ENCODE assay signal across 8 cellular contexts in genomic region chr21:39373634-39374033, GRCh38. TPM values are rescaled to one million over a fixed set of nuclear protein-coding genes. Genes with fewer than 3 reads are reported as not detected.
DNase-seq lines count a peak whose midpoint lies in the region; ATAC-seq and TF ChIP-seq lines count a peak whose summit lies in the region.

No MANE protein-coding gene starts in this region.

- in situ Hi-C loops in ACHN (cut with HindIII; ENCODE audit: low pct_ligation_motif_present, low pct_unique_long_range_greater_than_20kb, low sequenced_read_pairs): no loop called here

- no peaks in the 10 kb centered on the region for H3K36me3 Mint-ChIP-seq in dendritic cell treated with granulocyte-macrophage colony-stimulating factor and Interleukin-4, amounts not matched to agents 40 ng/mL and 50 ng/mL, for 4 days (ENCODE audit: low read depth)

- no peak overlapping the region for H3K4me3 Mint-ChIP-seq in dendritic cell treated with granulocyte-macrophage colony-stimulating factor and Interleukin-4, amounts not matched to agents 40 ng/mL and 50 ng/mL, for 4 days

- H3K27ac Mint-ChIP-seq in dendritic cell treated with granulocyte-macrophage colony-stimulating factor and Interleukin-4, amounts not matched to agents 40 ng/mL and 50 ng/mL, for 4 days: peak overlapping the region; percentile 6

- H3K9me3 Mint-ChIP-seq in dendritic cell treated with granulocyte-macrophage colony-stimulating factor and Interleukin-4, amounts not matched to agents 40 ng/mL and 50 ng/mL, for 4 days: no peaks in the 10 kb centered on the region

- peak; percentile 26 for DNase-seq in ACHN
- peak; percentile 33 for DNase-seq in NCI-H2227 treated with DMSO at 0.1 percent for 48 hours (lab: John Stamatoyannopoulos, UW)
- peak; percentile 68 for DNase-seq in renal cortical epithelial cell (ENCODE audit: low read depth)
- no peak for DNase-seq in dedifferentiated amniotic fluid mesenchymal stem cell (ENCODE audit: extremely low spot score)

- ATAC-seq in GM18858 (IDR thresholded peaks at IDR 0.05; ENCODE audit: unreplicated experiment) (no peak), HG03354 (IDR thresholded peaks at IDR 0.05; ENCODE audit: poor library complexity, severe bottlenecking, unreplicated experiment) (no peak)

- H3K4me1 Mint-ChIP-seq in dendritic cell treated with granulocyte-macrophage colony-stimulating factor and Interleukin-4, amounts not matched to agents 40 ng/mL and 50 ng/mL, for 4 days (ENCODE audit: low read depth): peaks cover 28% of the 10 kb centered on the region

- peak; percentile 25; the same call in 1 of the 3 replicates for TF ChIP-seq CTCF in GM12872 (IDR thresholded peaks at IDR 0.05; ENCODE audit: insufficient read depth, low read depth, low read length)

- no peaks in the 10 kb centered on the region for H3K27me3 Mint-ChIP-seq in dendritic cell treated with granulocyte-macrophage colony-stimulating factor and Interleukin-4, amounts not matched to agents 40 ng/mL and 50 ng/mL, for 4 days

- intact Hi-C loops in dendritic cell treated with granulocyte-macrophage colony-stimulating factor and Interleukin-4, amounts not matched to agents 40 ng/mL and 50 ng/mL, for 4 days (cut with micrococcal nuclease): no loop called here

RNA-seq across cellular contexts. Expression of gene HMGN1, which starts 24.7 kb away (rescaled TPM):
- 258 and 396 TPM in 2 replicates for total RNA-seq in renal cortical epithelial cell
